ENCODE assay signal across 23 cellular contexts in the genomic region with DNA sequence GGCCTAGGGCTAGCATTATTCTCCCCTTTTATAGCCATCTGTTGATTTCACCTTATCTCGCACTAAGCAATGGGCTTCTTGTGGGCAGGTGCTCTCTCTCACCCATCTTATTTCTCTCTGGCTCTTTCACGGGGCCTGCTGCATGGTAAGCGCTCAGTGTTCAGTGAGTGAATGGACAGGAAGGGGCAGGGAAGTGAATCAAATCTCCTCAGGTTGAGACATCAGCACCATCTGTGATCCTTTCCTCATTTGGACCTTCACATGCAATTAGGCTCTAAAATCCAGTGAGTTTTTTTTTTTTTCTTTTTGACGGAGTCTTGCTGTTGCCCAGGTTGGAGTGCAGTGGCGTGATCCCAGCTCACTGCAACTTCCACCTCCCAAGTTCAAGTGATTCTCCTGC.
DNase-seq lines count a peak whose midpoint lies in the region; ATAC-seq, FAIRE-seq and TF ChIP-seq lines count a peak whose summit lies in the region.
"Had no signal": no experiment of that assay in that cellular context is flagged by ENCODE, and none has a peak within 500 bp of the region (broad histone marks: within the 10 kb centered on the region; RNA-seq: fewer than 3 reads in every experiment).

No MANE protein-coding gene starts in this region.

- H3K9ac ChIP-seq in neuronal stem cell (ENCODE audit: low read depth, low read length, poor library complexity) = no peak overlapping the region

- WGBS in A549 (ENCODE audit: missing lambda C conversion rate) = 95% methylated on average over 5 of the region's 5 CpGs
- WGBS in neuronal stem cell (ENCODE audit: extremely low coverage in 2 of 2, insufficient read length in 2 of 2, insufficient replicate concordance in 1 of 2), 2 donors = no CpG with 5 or more reads among the region's 5 CpGs
- 93 to 100% methylated on average over 1 to 5 of the region's 5 CpGs for WGBS in transverse colon (ENCODE audit: low coverage in 1 of 2), 2 donors

- no peak overlapping the region for H2BK15ac ChIP-seq in neuronal stem cell (ENCODE audit: low read length)

- no peak for FAIRE-seq in A549 (lab: Jason Lieb, UNC)
- FAIRE-seq: D721Med had no signal

- no peak overlapping the region for H3K18ac ChIP-seq in neuronal stem cell (ENCODE audit: low read length)

- H2BK5ac ChIP-seq in neuronal stem cell (ENCODE audit: low read length) = no peak overlapping the region

- DNase-seq in A549 (ENCODE audit: low read depth in 1 of 2, low spot score in 1 of 2) (no peak), cerebellar cortex (ENCODE audit: low spot score) (peak; percentile 55), neuronal stem cell (ENCODE audit: low spot score) (no peak), transverse colon (no peak), left colon (no peak)
- no peak for DNase-seq in T-helper 2 cell treated with Interferon-gamma antibody and Interleukin-4, amounts not matched to agents 5 μg/mL and 100 μg/mL, for 36 hours (ENCODE audit: low spot score)
- DNase-seq: DMS53; GF-D8; H7; Karpas-422; MV-4-11; NCI-H1105 treated with DMSO at 0.1 percent for 48 hours; NCI-H2029 treated with DMSO at 0.1 percent for 48 hours; NCI-H226; NCI-H774; NK-92 treated with Interleukin-12 subunit alpha and Interleukin-12 subunit beta, amount 100 ng/mL, for 24 hours; Peyer's patch had no signal

- H3K27me3 ChIP-seq in neuronal stem cell (ENCODE audit: control insufficient read depth in 3 of 3, insufficient read depth in 3 of 3, low read depth in 1 of 3, low read length in 3 of 3) (no peaks in the 10 kb centered on the region), transverse colon (no peaks in the 10 kb centered on the region)
- H3K27me3 ChIP-seq: Peyer's patch, SJSA1 had no signal

- no peaks in the 10 kb centered on the region for H3K9me3 Mint-ChIP-seq in T-helper 2 cell treated with Interferon-gamma antibody and Interleukin-4, amounts not matched to agents 5 μg/mL and 100 μg/mL, for 36 hours
- H3K9me3 Mint-ChIP-seq: IgD-negative memory B cell had no signal

- TF ChIP-seq POLR2A in A549 (IDR thresholded peaks at IDR 0.05; ENCODE audit: low read length) (no peak), transverse colon (IDR thresholded peaks at IDR 0.05) (no peak)

- no peaks in the 10 kb centered on the region for H3K79me1 ChIP-seq in neuronal stem cell (ENCODE audit: low read depth, low read length)

- H3K27ac ChIP-seq in A549 (peak overlapping the region; percentile 81 to 92; a peak in 5 of 6 replicates), HEK293 (ENCODE audit: extremely low read depth, low read depth, low read length) (no peak overlapping the region), neuronal stem cell (replicated peaks; ENCODE audit: low read length) (no peak overlapping the region), transverse colon (no peak overlapping the region)
- H3K27ac ChIP-seq: Peyer's patch, SJSA1 had no signal

- no peak overlapping the region for H3K27ac Mint-ChIP-seq in T-helper 2 cell treated with Interferon-gamma antibody and Interleukin-4, amounts not matched to agents 5 μg/mL and 100 μg/mL, for 36 hours
- H3K27ac Mint-ChIP-seq: B cell had no signal

- H3K9me3 ChIP-seq in A549 (no peaks in the 10 kb centered on the region), HEK293 (ENCODE audit: control insufficient read depth, insufficient read depth, low read depth, low read length) (no peaks in the 10 kb centered on the region), neuronal stem cell (replicated peaks in 1 of 2; ENCODE audit: control insufficient read depth in 2 of 2, insufficient read depth in 1 of 2, low read depth in 1 of 2, low read length in 2 of 2) (no peaks in the 10 kb centered on the region), transverse colon (no peaks in the 10 kb centered on the region)
- H3K9me3 ChIP-seq: Peyer's patch, SJSA1 had no signal

- peak overlapping the region; percentile 8 for H2BK120ac ChIP-seq in neuronal stem cell (ENCODE audit: low read depth, low read length)

- CTCF ChIA-PET in A549 (lab: Yijun Ruan, JAX) (interaction anchor here (1.0 kb wide), 1 partner anchor 76 kb away, joined by 3 read pairs; no protein-coding TSS in a partner anchor), HEK293 (lab: Yijun Ruan, JAX) (interaction anchor here (0.5 to 0.6 kb wide), 3 partner anchors 64 to 825 kb away, joined by 3 read pairs; no protein-coding TSS in a partner anchor)

- H3K4me2 ChIP-seq in A549 (no peak overlapping the region), neuronal stem cell (ENCODE audit: insufficient read depth, low read length, poor library complexity, severe bottlenecking) (no peak overlapping the region)

- TF ChIP-seq RAD21 in A549 (conservative IDR thresholded peaks at IDR 0.05 in 1 of 2, IDR thresholded peaks at IDR 0.05 in 1 of 2) = no peak

- in situ Hi-C loops in transverse colon (cut with MboI; ENCODE audit: low pct_ligation_motif_present in 1 of 4, low pct_unique_long_range_greater_than_20kb in 1 of 4, low sequenced_read_pairs in 3 of 4) = no loop called here

- POLR2A ChIA-PET in A549 (lab: Yijun Ruan, JAX) = no interaction called here
- POLR2A ChIA-PET in HEK293 (lab: Yijun Ruan, JAX) = no interaction called here

- no peak overlapping the region for H2AK5ac ChIP-seq in neuronal stem cell (ENCODE audit: low read depth, low read length)

- intact Hi-C loops in transverse colon (cut with DNase I; ENCODE audit: low total_unique reads) = no loop called here
- intact Hi-C loops in left colon (cut with DNase I, micrococcal nuclease) = no loop called here

- no peak overlapping the region for H3K4ac ChIP-seq in neuronal stem cell (ENCODE audit: low read length)

- H3K36me3 ChIP-seq in HEK293 (ENCODE audit: control insufficient read depth in 2 of 2, insufficient read depth in 1 of 2, low read length in 2 of 2) (no peaks in the 10 kb centered on the region), neuronal stem cell (replicated peaks in 1 of 2; ENCODE audit: control insufficient read depth in 2 of 2, insufficient read depth in 2 of 2, low read length in 2 of 2) (no peaks in the 10 kb centered on the region), transverse colon (no peaks in the 10 kb centered on the region)
- H3K36me3 ChIP-seq: Peyer's patch, SJSA1 had no signal

- H3K4me1 Mint-ChIP-seq in T-helper 2 cell treated with Interferon-gamma antibody and Interleukin-4, amounts not matched to agents 5 μg/mL and 100 μg/mL, for 36 hours (ENCODE audit: low read depth) = peaks cover 3% of the 10 kb centered on the region
- H3K4me1 Mint-ChIP-seq: B cell, CD14-positive monocyte had no signal

- no peak for TF ChIP-seq CTCF in A549 (IDR thresholded peaks at IDR 0.05)
- no peak for TF ChIP-seq CTCF in HEK293 (tag by site-specific recombination; IDR thresholded peaks at IDR 0.05)
- no peak for TF ChIP-seq CTCF in transverse colon (IDR thresholded peaks at IDR 0.05)

- H3K4me1 ChIP-seq in A549 (peaks cover 15% of the 10 kb centered on the region), HEK293 (ENCODE audit: control insufficient read depth, insufficient read depth, low read length) (no peaks in the 10 kb centered on the region), neuronal stem cell (ENCODE audit: control insufficient read depth in 2 of 2, insufficient read depth in 1 of 2, low read depth in 1 of 2, low read length in 2 of 2) (peaks cover 1 to 3% of the 10 kb centered on the region in 2 donors), transverse colon (no peaks in the 10 kb centered on the region)
- H3K4me1 ChIP-seq: Peyer's patch had no signal

- no peak overlapping the region for H4K8ac ChIP-seq in neuronal stem cell (ENCODE audit: low read depth, low read length)

- no peak overlapping the region for H3K4me3 Mint-ChIP-seq in T-helper 2 cell treated with Interferon-gamma antibody and Interleukin-4, amounts not matched to agents 5 μg/mL and 100 μg/mL, for 36 hours
- H3K4me3 Mint-ChIP-seq: B cell, CD14-positive monocyte, IgD-negative memory B cell had no signal

- ATAC-seq in A549 = 0 out of 6 replicates have a peak, but pooled peaks of 1 of the 2 experiments have one; percentile 42
- ATAC-seq in left colon = no peak

- H3K4me3 ChIP-seq in A549 (no peak overlapping the region), HEK293 (ENCODE audit: low read depth, low read length) (no peak overlapping the region), neuronal stem cell (ENCODE audit: low read length in 2 of 2) (no peak overlapping the region), transverse colon (no peak overlapping the region)
- H3K4me3 ChIP-seq: Peyer's patch, SJSA1 had no signal

- no peaks in the 10 kb centered on the region for H3K27me3 Mint-ChIP-seq in T-helper 2 cell treated with Interferon-gamma antibody and Interleukin-4, amounts not matched to agents 5 μg/mL and 100 μg/mL, for 36 hours (ENCODE audit: low read depth)
- H3K27me3 Mint-ChIP-seq: B cell, IgD-negative memory B cell had no signal

- no peak overlapping the region for H2AFZ ChIP-seq in neuronal stem cell (ENCODE audit: low read length)

- no peak overlapping the region for H3K14ac ChIP-seq in neuronal stem cell (ENCODE audit: low read length)

- H3K23ac ChIP-seq in neuronal stem cell (ENCODE audit: low read depth, low read length, poor library complexity) = no peak overlapping the region

- no peaks in the 10 kb centered on the region for H3K36me3 Mint-ChIP-seq in T-helper 2 cell treated with Interferon-gamma antibody and Interleukin-4, amounts not matched to agents 5 μg/mL and 100 μg/mL, for 36 hours (ENCODE audit: low read depth)
- H3K36me3 Mint-ChIP-seq: CD14-positive monocyte had no signal

- H4K91ac ChIP-seq in neuronal stem cell (ENCODE audit: low read depth, low read length, poor library complexity) = no peak overlapping the region

- H2BK12ac ChIP-seq in neuronal stem cell (ENCODE audit: low read length) = peak overlapping the region; percentile 19

- TF ChIP-seq EP300 in A549 (IDR thresholded peaks at IDR 0.05) = no peak
- no peak for TF ChIP-seq EP300 in transverse colon (IDR thresholded peaks at IDR 0.05; ENCODE audit: low read depth)

TF ChIP-seq in A549, 52 proteins besides CTCF, POLR2A, EP300 and RAD21 (continues in another document):
- TF ChIP-seq EHF (CRISPR knock-in tag; IDR thresholded peaks at IDR 0.05) = no peak
- no peak for TF ChIP-seq ESRRA (IDR thresholded peaks at IDR 0.05; ENCODE audit: borderline replicate concordance, low read length)
- no peak for TF ChIP-seq NPAS2 (CRISPR knock-in tag; IDR thresholded peaks at IDR 0.05; ENCODE audit: borderline replicate concordance)
- no peak for TF ChIP-seq HOXA7 (CRISPR knock-in tag; IDR thresholded peaks at IDR 0.05)
- TF ChIP-seq KDM1A (IDR thresholded peaks at IDR 0.05; ENCODE audit: low read depth) = no peak

TF ChIP-seq in HEK293, 187 proteins besides CTCF, POLR2A, EP300 and RAD21 (continues in another document):
- TF ChIP-seq ZNF654 (tag by site-specific recombination; IDR thresholded peaks at IDR 0.05; ENCODE audit: low read depth) (no peak), ZBTB17 (tag by site-specific recombination; IDR thresholded peaks at IDR 0.05) (peak; percentile 41; the same call in 1 of the 2 replicates), IKZF3 (tag by site-specific recombination; IDR thresholded peaks at IDR 0.05) (no peak)

Comparison
In these comparisons a context has a peak if more than half of its experiments do, and no peak if none do; other contexts are left out.
1. H3K27ac ChIP-seq: peak in A549 (2 of 2); none in HEK293 (single experiment), neuronal stem cell (single experiment) and transverse colon (0 of 4).